ENCODE assay signal across 9 cellular contexts in the genomic region with DNA sequence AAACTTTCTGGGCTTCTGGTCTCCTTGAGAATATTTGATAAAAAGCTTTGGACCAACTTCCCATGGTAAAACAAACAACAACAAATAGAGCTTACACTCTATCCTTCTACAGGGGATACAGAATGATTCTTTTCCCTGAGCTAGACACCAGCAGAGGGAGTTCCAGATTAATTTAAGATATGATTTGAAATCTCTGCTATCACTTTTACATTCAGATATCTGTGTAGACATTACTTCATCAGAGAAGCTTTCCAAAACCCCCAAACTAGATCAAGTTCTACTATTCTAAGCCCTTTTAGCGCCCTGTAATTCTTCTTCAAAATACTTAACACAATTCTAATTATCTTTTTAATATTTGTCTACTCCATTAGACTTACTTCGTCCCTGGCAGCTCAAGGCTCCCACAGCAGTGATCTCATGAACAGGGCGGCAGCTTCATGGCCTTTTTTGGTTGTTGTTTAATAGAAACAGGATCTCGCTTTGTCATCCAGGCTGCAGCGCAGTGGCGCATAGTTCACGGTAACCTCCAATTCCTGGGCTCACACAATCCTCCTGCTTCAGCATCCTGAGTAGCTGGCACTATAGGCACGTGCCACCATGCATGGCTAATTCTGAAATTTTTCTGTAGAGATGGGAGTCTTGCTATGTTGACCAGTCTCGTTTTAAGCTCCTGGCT. TPM values are rescaled to one million over a fixed set of nuclear protein-coding genes. Genes with fewer than 3 reads are reported as not detected.
DNase-seq lines count a peak whose midpoint lies in the region; ATAC-seq and TF ChIP-seq lines count a peak whose summit lies in the region.
"Had no signal": no experiment of that assay in that cellular context is flagged by ENCODE, and none has a peak within 500 bp of the region (broad histone marks: within the 10 kb centered on the region; RNA-seq: fewer than 3 reads in every experiment).

No MANE protein-coding gene starts in this region.

- peaks cover 23 to 42% (median 28%) of the 10 kb centered on the region in 10 experiments for H3K4me1 ChIP-seq in BLaER1 treated with 17β-estradiol and CSF1 and Interleukin-3, amounts not matched to agents 10 nM and 100 nM
- peaks cover 23% of the 10 kb centered on the region for H3K4me1 ChIP-seq in IMR-90 (ENCODE audit: control insufficient read depth, insufficient read depth, low read length)

- H3K4me3 Mint-ChIP-seq in naive thymus-derived CD8-positive, alpha-beta T cell, result peak overlapping the region; percentile 82 to 95 (median 92)

- H4K91ac ChIP-seq in IMR-90 (ENCODE audit: insufficient read depth, low read depth, low read length), result no peak overlapping the region

- H3K9me1 ChIP-seq in IMR-90 (ENCODE audit: insufficient read depth, low read length), result peaks cover 6% of the 10 kb centered on the region

- no peak overlapping the region for H2BK15ac ChIP-seq in IMR-90 (ENCODE audit: low read depth, low read length)

- peak overlapping the region; percentile 5; the same call in 1 of the 2 replicates for H2BK20ac ChIP-seq in IMR-90 (ENCODE audit: low read depth, low read length)

- TF ChIP-seq CTCF in IMR-90 (conservative IDR thresholded peaks at IDR 0.05; ENCODE audit: low read depth, low read length) (peak; percentile 38), brain microvascular endothelial cell (IDR thresholded peaks at IDR 0.05; ENCODE audit: low read depth, low read length, missing control alignments) (peak; percentile 36)

- CTCF ChIA-PET in IMR-90 (lab: Yijun Ruan, JAX), result no interaction called here

- H3K18ac ChIP-seq in IMR-90 (ENCODE audit: low read depth, low read length), result no peak overlapping the region

- H3K9me3 ChIP-seq in BLaER1 treated with 17β-estradiol and CSF1 and Interleukin-3, amounts not matched to agents 10 nM and 100 nM (replicated peaks in 1 of 11), result no peaks in the 10 kb centered on the region
- no peaks in the 10 kb centered on the region for H3K9me3 ChIP-seq in IMR-90 (ENCODE audit: control insufficient read depth, insufficient read depth, low read length)

- H3K9ac ChIP-seq in BLaER1 treated with 17β-estradiol and CSF1 and Interleukin-3, amounts not matched to agents 10 nM and 100 nM, result no peak overlapping the region
- no peak overlapping the region for H3K9ac ChIP-seq in IMR-90 (ENCODE audit: low read depth, low read length)

- no peaks in the 10 kb centered on the region for H3K36me3 Mint-ChIP-seq in naive thymus-derived CD8-positive, alpha-beta T cell

- no peak overlapping the region for H4K5ac ChIP-seq in IMR-90 (ENCODE audit: low read depth, low read length)

- H3K9me3 Mint-ChIP-seq in naive thymus-derived CD8-positive, alpha-beta T cell, result no peaks in the 10 kb centered on the region

- H3K56ac ChIP-seq in IMR-90 (ENCODE audit: extremely low read depth, insufficient read depth, low read length), result no peak overlapping the region

- 100% methylated on average over 1 of the region's 9 CpGs for WGBS in IMR-90 (ENCODE audit: extremely low coverage in 2 of 2, insufficient read length in 1 of 2), 2 experiments

- peak; percentile 27 for DNase-seq in IMR-90
- no peak for DNase-seq in brain microvascular endothelial cell
- DNase-seq in naive thymus-derived CD8-positive, alpha-beta T cell, result no peak
- no peak for DNase-seq in Right ventricle myocardium superior
- no peak for DNase-seq in stimulated activated CD4-positive, alpha-beta T cell treated with anti-CD3 and anti-CD28 coated beads, Interleukin-4, amount 100 ng/mL, for 4 hours

- ATAC-seq in IMR-90 (ENCODE audit: low read depth), result no peak
- no peak for ATAC-seq in naive thymus-derived CD8-positive, alpha-beta T cell
- no peak for ATAC-seq in Right ventricle myocardium superior (ENCODE audit: poor library complexity)
- ATAC-seq in GM18861 (IDR thresholded peaks at IDR 0.05; ENCODE audit: unreplicated experiment), result no peak
- ATAC-seq in GM19467 (IDR thresholded peaks at IDR 0.05; ENCODE audit: unreplicated experiment), result no peak

- H4K8ac ChIP-seq in IMR-90 (ENCODE audit: low read depth in 2 of 2, low read length in 2 of 2), result no peak overlapping the region

- H2AK9ac ChIP-seq in IMR-90 (replicated peaks; ENCODE audit: low read depth, low read length, poor library complexity), result no peak overlapping the region

- peak overlapping the region in 6 of 10 donors; percentile 15 to 88 (median 72) for H3K27ac Mint-ChIP-seq in naive thymus-derived CD8-positive, alpha-beta T cell

- no peak overlapping the region for H3K4ac ChIP-seq in IMR-90 (ENCODE audit: low read depth, low read length)

- in situ Hi-C loops in IMR-90 (cut with MboI; ENCODE audit: low sequenced_read_pairs) (no loop called here), brain microvascular endothelial cell (cut with HindIII; ENCODE audit: low pct_ligation_motif_present, low sequenced_read_pairs) (no loop called here)

- no peak for TF ChIP-seq POLR2A in IMR-90 (IDR thresholded peaks at IDR 0.05; ENCODE audit: low read depth, low read length)

- no TSS peak for BruUV-seq in IMR-90 (replicated peaks; lab: Mats Ljungman, UMichigan)

- peak overlapping the region; percentile 60; the same call in 1 of the 2 replicates for H2AK5ac ChIP-seq in IMR-90 (ENCODE audit: low read depth, low read length)

- peaks cover 13 to 26% (median 19%) of the 10 kb centered on the region in 11 experiments; a peak in 21 of 22 replicates for H3K27me3 ChIP-seq in BLaER1 treated with 17β-estradiol and CSF1 and Interleukin-3, amounts not matched to agents 10 nM and 100 nM
- H3K27me3 ChIP-seq in IMR-90 (ENCODE audit: control insufficient read depth, insufficient read depth, low read length) (peaks cover 13% of the 10 kb centered on the region), brain microvascular endothelial cell (replicated peaks) (no peaks in the 10 kb centered on the region)

- 0 out of 2 replicates have a peak overlapping the region, but pooled peaks have one; percentile 16 for H3K23ac ChIP-seq in IMR-90 (ENCODE audit: low read depth, low read length)

- H2AFZ ChIP-seq in IMR-90 (replicated peaks; ENCODE audit: low read length, poor library complexity), result peak overlapping the region; percentile 79

- peaks cover 21 to 40% (median 35%) of the 10 kb centered on the region in 4 donors for H3K4me1 Mint-ChIP-seq in naive thymus-derived CD8-positive, alpha-beta T cell

- H3K4me2 ChIP-seq in BLaER1 treated with 17β-estradiol and CSF1 and Interleukin-3, amounts not matched to agents 10 nM and 100 nM, result peak overlapping the region; percentile 50 to 100 (median 98); a peak in 16 of 22 replicates
- no peak overlapping the region; the same call in 1 of the 2 replicates for H3K4me2 ChIP-seq in IMR-90 (ENCODE audit: low read depth, low read length)

- dilution Hi-C loops in IMR-90 (cut with HindIII; ENCODE audit: low sequenced_read_pairs, unreplicated experiment), result no loop called here

- POLR2A ChIA-PET in IMR-90 (lab: Charles Lee; ENCODE audit: unreplicated experiment), result no interaction called here
- POLR2A ChIA-PET in naive thymus-derived CD8-positive, alpha-beta T cell (lab: Charles Lee), result interaction anchor here (1.7 to 3.9 kb wide), 2 partner anchors 9 to 19 kb away, joined by 5 to 19 read pairs; partner anchors contain the start of gene ANKS6

- 0 out of 2 replicates have a peak overlapping the region, but pooled peaks have one; percentile 1 for H3K14ac ChIP-seq in IMR-90 (replicated peaks; ENCODE audit: low read depth, low read length)

- peaks cover 0 to 9% (median 5%) of the 10 kb centered on the region in 5 donors for H3K27me3 Mint-ChIP-seq in naive thymus-derived CD8-positive, alpha-beta T cell

- H4K20me1 ChIP-seq in BLaER1 treated with 17β-estradiol and CSF1 and Interleukin-3, amounts not matched to agents 10 nM and 100 nM, result peaks cover 0 to 11% (median 0%) of the 10 kb centered on the region in 11 experiments; a peak in 2 of 22 replicates
- no peaks in the 10 kb centered on the region for H4K20me1 ChIP-seq in IMR-90 (ENCODE audit: insufficient read depth, low read length)

- H3K79me1 ChIP-seq in IMR-90 (ENCODE audit: low read depth in 1 of 2, low read length in 2 of 2), result no peaks in the 10 kb centered on the region

- H2BK120ac ChIP-seq in IMR-90 (ENCODE audit: low read depth, low read length), result no peak overlapping the region

- no peak overlapping the region for H2BK5ac ChIP-seq in IMR-90 (ENCODE audit: low read depth, low read length, poor library complexity, severe bottlenecking)

- no peak overlapping the region for H3K4me3 ChIP-seq in BLaER1 treated with 17β-estradiol and CSF1 and Interleukin-3, amounts not matched to agents 10 nM and 100 nM
- no peak overlapping the region for H3K4me3 ChIP-seq in IMR-90 (ENCODE audit: insufficient read depth, low read depth, low read length)
- H3K4me3 ChIP-seq in brain microvascular endothelial cell (ENCODE audit: low read depth, low read length), result no peak overlapping the region

- no peaks in the 10 kb centered on the region for H3K36me3 ChIP-seq in BLaER1 treated with 17β-estradiol and CSF1 and Interleukin-3, amounts not matched to agents 10 nM and 100 nM
- no peaks in the 10 kb centered on the region for H3K36me3 ChIP-seq in IMR-90 (ENCODE audit: control insufficient read depth, insufficient read depth, low read length)
- H3K36me3 ChIP-seq in brain microvascular endothelial cell (replicated peaks), result no peaks in the 10 kb centered on the region

- intact Hi-C loops in IMR-90 (cut with micrococcal nuclease), result no loop called here
- intact Hi-C loops in Right ventricle myocardium superior (cut with DNase I), result no loop called here

- peak; percentile 22; the same call in 1 of the 2 replicates for TF ChIP-seq RAD21 in IMR-90 (IDR thresholded peaks at IDR 0.05; ENCODE audit: low read length)

- no peak overlapping the region for H3K27ac ChIP-seq in BLaER1 treated with 17β-estradiol and CSF1 and Interleukin-3, amounts not matched to agents 10 nM and 100 nM
- H3K27ac ChIP-seq in IMR-90 (ENCODE audit: insufficient read depth, low read length) (no peak overlapping the region), brain microvascular endothelial cell (no peak overlapping the region)
- H3K27ac ChIP-seq: coronary artery had no signal

TF ChIP-seq in IMR-90, 13 proteins besides CTCF, POLR2A, EP300 and RAD21 (continues in another document):
- no peak for TF ChIP-seq MAZ (IDR thresholded peaks at IDR 0.05; ENCODE audit: borderline replicate concordance, low read depth, low read length)

RNA-seq across cellular contexts. Expression of gene GALNT12, which starts 0.9 kb away (rescaled TPM):
- 2.5 TPM in 2 replicates for total RNA-seq in IMR-90 (2012; rRNA removed)
- 2.0 and 2.3 TPM in 2 replicates for polyA plus RNA-seq in IMR-90 (2012; rRNA removed)
- polyA plus RNA-seq in IMR-90 (2012; cell fraction: cytosol; rRNA removed), result 1.8 and 4.3 TPM in 2 replicates
- 2.1 and 6.0 TPM in 2 replicates for polyA plus RNA-seq in IMR-90 (2012; cell fraction: nucleus; rRNA removed; ENCODE audit: low replicate concordance)
- 1 to 10 TPM; 8.7 to 9.3 TPM for total RNA-seq in naive thymus-derived CD8-positive, alpha-beta T cell
- polyA plus RNA-seq in naive thymus-derived CD8-positive, alpha-beta T cell, result 1 to 10 TPM; 4.6 to 8.4 (median 8.1) TPM
- 0.43 TPM for total RNA-seq in Right ventricle myocardium superior

RNA-seq across cellular contexts. Expression of gene ANKS6, which starts 10.2 kb away (rescaled TPM):
- total RNA-seq in IMR-90 (2012; rRNA removed) (8.6 and 9.0 TPM in 2 replicates), Right ventricle myocardium superior (3.0 TPM)
- 23.6 and 24.0 TPM in 2 replicates for polyA plus RNA-seq in IMR-90 (2012; rRNA removed)
- polyA plus RNA-seq in IMR-90 (2012; cell fraction: cytosol; rRNA removed), result 16.4 and 20.2 TPM in 2 replicates
- polyA plus RNA-seq in IMR-90 (2012; cell fraction: nucleus; rRNA removed; ENCODE audit: low replicate concordance), result 78.2 and 92.5 TPM in 2 replicates
- 10 to 100 TPM; 14.6 to 18.1 TPM for total RNA-seq in naive thymus-derived CD8-positive, alpha-beta T cell
- 10 to 100 TPM in 1 of 3 donors, 1 to 10 TPM in 2; 6.3 to 12.7 (median 6.4) TPM for polyA plus RNA-seq in naive thymus-derived CD8-positive, alpha-beta T cell
